Comparison of ENCODE assay signal across 21 cellular contexts in the genomic region with DNA sequence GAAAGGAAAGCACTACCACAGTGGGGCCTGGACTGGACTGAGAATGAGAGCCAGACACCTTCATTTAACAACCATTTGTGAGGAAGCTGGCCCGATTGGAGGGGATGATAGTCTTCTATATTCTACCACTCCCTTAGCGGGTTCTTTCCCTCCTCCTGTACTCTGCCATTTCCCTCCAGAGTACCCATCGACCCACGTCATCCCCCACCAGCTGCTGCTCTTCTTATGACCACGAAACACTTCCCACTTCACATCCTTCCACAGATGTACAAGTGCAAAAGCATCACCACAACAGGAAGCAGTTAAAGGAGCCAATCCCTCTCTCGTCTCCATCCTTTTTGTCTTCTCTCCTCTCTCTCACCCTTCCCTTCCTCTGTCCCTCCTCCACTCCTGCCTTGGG. TPM values are rescaled to one million over a fixed set of nuclear protein-coding genes. Genes with fewer than 3 reads are reported as not detected.
DNase-seq lines count a peak whose midpoint lies in the region; ATAC-seq and TF ChIP-seq lines count a peak whose summit lies in the region.
"Had no signal": no experiment of that assay in that cellular context is flagged by ENCODE, and none has a peak within 500 bp of the region (broad histone marks: within the 10 kb centered on the region; RNA-seq: fewer than 3 reads in every experiment).

No MANE protein-coding gene starts in this region.

- H4K20me1 ChIP-seq in GM23338 (replicated peaks; ENCODE audit: insufficient read depth), result no peaks in the 10 kb centered on the region

- POLR2A ChIA-PET in CD4-positive, alpha-beta T cell (lab: Charles Lee), result no interaction called here

- no peaks in the 10 kb centered on the region; the same call in 1 of the 2 replicates for H3K4me1 ChIP-seq in GM23338 (ENCODE audit: insufficient read depth)
- H3K4me1 ChIP-seq in uterus, result no peaks in the 10 kb centered on the region
- H3K4me1 ChIP-seq: ascending aorta, gastrocnemius medialis, lower lobe of right lung, pancreas, right lobe of liver had no signal

- H2AFZ ChIP-seq in GM23338, result 0 out of 2 replicates have a peak overlapping the region, but pooled peaks have one; percentile 52

- H3K79me2 ChIP-seq in GM23338 (replicated peaks; ENCODE audit: insufficient read depth), result no peaks in the 10 kb centered on the region

- peak; percentile 88 for ATAC-seq in CD4-positive, alpha-beta T cell (ENCODE audit: poor library complexity)
- ATAC-seq in GM23338, result no peak
- peak; percentile 70 for ATAC-seq in activated naive CD8-positive, alpha-beta T cell treated with anti-CD3 and anti-CD28 coated beads, Interleukin-2, amount 50 U/mL, for 24 hours
- ATAC-seq: esophagus mucosa, gastrocnemius medialis, lower lobe of right lung, pancreas, right lobe of liver had no signal

- H3K27ac ChIP-seq in CD4-positive, alpha-beta T cell (ENCODE audit: low read depth, low read length), result no peak overlapping the region
- H3K27ac ChIP-seq in GM23338 (ENCODE audit: low read depth), result no peak overlapping the region
- no peak overlapping the region for H3K27ac ChIP-seq in uterus
- H3K27ac ChIP-seq: ascending aorta, gastrocnemius medialis, lower lobe of right lung, pancreas, right lobe of liver had no signal

- H3F3A ChIP-seq in GM23338 (replicated peaks; ENCODE audit: low read depth), result no peaks in the 10 kb centered on the region

- no peak for TF ChIP-seq CTCF in CD4-positive, alpha-beta T cell (IDR thresholded peaks at IDR 0.05)
- TF ChIP-seq CTCF in GM23338 (conservative IDR thresholded peaks at IDR 0.05; ENCODE audit: low read depth in 2 of 2), result no peak
- TF ChIP-seq CTCF in osteocyte (IDR thresholded peaks at IDR 0.05), result no peak
- TF ChIP-seq CTCF in uterus (IDR thresholded peaks at IDR 0.05), result no peak

- CTCF ChIA-PET in CD4-positive, alpha-beta T cell (lab: Charles Lee), result no interaction called here

- DNase-seq in CD4-positive, alpha-beta T cell, result peak in 1 of 10 experiments; percentile 19
- no peak for DNase-seq in GM23338 (ENCODE audit: low spot score)
- peak; percentile 17 for DNase-seq in activated naive CD8-positive, alpha-beta T cell treated with anti-CD3 and anti-CD28 coated beads, Interleukin-2, amount 50 U/mL, for 24 hours
- no peak for DNase-seq in osteocyte (ENCODE audit: extremely low spot score, unreplicated experiment)
- DNase-seq in 8988T, result no peak
- DNase-seq in uterus, result no peak
- no peak for DNase-seq in KG1 (lab: John Stamatoyannopoulos, UW)
- DNase-seq: activated CD4-positive, alpha-beta T cell treated with anti-CD3 and anti-CD28 coated beads, Interleukin-2, amount 10 ng/mL, durations not matched to agents 24 days and 14 days; activated gamma-delta T cell; effector CD4-positive, alpha-beta T cell; EL; gastrocnemius medialis; lower lobe of right lung; MG63; NCI-H2171 treated with DMSO at 0.1 percent for 48 hours; NCI-H526 treated with DMSO at 0.1 percent for 48 hours; pancreas; right lobe of liver; trophoblast cell had no signal

- no peaks in the 10 kb centered on the region for H3K36me3 Mint-ChIP-seq in CD4-positive, alpha-beta T cell (ENCODE audit: low read depth)
- H3K36me3 Mint-ChIP-seq in GM23338 (ENCODE audit: low read depth) (no peaks in the 10 kb centered on the region), osteocyte (ENCODE audit: unreplicated experiment) (no peaks in the 10 kb centered on the region)
- no peaks in the 10 kb centered on the region for H3K36me3 Mint-ChIP-seq in activated naive CD8-positive, alpha-beta T cell treated with anti-CD3 and anti-CD28 coated beads, Interleukin-2, amount 50 U/mL, for 24 hours (ENCODE audit: low read depth)

- no peak overlapping the region for H3K27ac Mint-ChIP-seq in CD4-positive, alpha-beta T cell
- no peak overlapping the region for H3K27ac Mint-ChIP-seq in GM23338
- H3K27ac Mint-ChIP-seq in activated naive CD8-positive, alpha-beta T cell treated with anti-CD3 and anti-CD28 coated beads, Interleukin-2, amount 50 U/mL, for 24 hours, result no peak overlapping the region
- peak overlapping the region; percentile 44 for H3K27ac Mint-ChIP-seq in osteocyte (ENCODE audit: unreplicated experiment)
- H3K27ac Mint-ChIP-seq: activated CD4-positive, alpha-beta T cell treated with anti-CD3 and anti-CD28 coated beads, Interleukin-2, amount 10 ng/mL, durations not matched to agents 24 days and 14 days had no signal

- no peak for TF ChIP-seq POLR2A in uterus (IDR thresholded peaks at IDR 0.05)

- H3K4me2 ChIP-seq in GM23338, result no peak overlapping the region

- no peaks in the 10 kb centered on the region for H3K9me3 Mint-ChIP-seq in CD4-positive, alpha-beta T cell
- H3K9me3 Mint-ChIP-seq in GM23338 (no peaks in the 10 kb centered on the region), osteocyte (ENCODE audit: unreplicated experiment) (no peaks in the 10 kb centered on the region)
- no peaks in the 10 kb centered on the region for H3K9me3 Mint-ChIP-seq in activated naive CD8-positive, alpha-beta T cell treated with anti-CD3 and anti-CD28 coated beads, Interleukin-2, amount 50 U/mL, for 24 hours
- H3K9me3 Mint-ChIP-seq: activated CD4-positive, alpha-beta T cell treated with anti-CD3 and anti-CD28 coated beads, Interleukin-2, amount 10 ng/mL, durations not matched to agents 24 days and 14 days had no signal

- H3K27me3 ChIP-seq in CD4-positive, alpha-beta T cell (ENCODE audit: control insufficient read depth, insufficient read depth, low read length), result no peaks in the 10 kb centered on the region
- no peaks in the 10 kb centered on the region for H3K27me3 ChIP-seq in GM23338 (ENCODE audit: insufficient read depth)
- H3K27me3 ChIP-seq in uterus, result no peaks in the 10 kb centered on the region
- H3K27me3 ChIP-seq: ascending aorta, gastrocnemius medialis, MG63, pancreas, right lobe of liver had no signal

- no peak overlapping the region for H3K4me3 Mint-ChIP-seq in CD4-positive, alpha-beta T cell
- H3K4me3 Mint-ChIP-seq in GM23338 (no peak overlapping the region), osteocyte (ENCODE audit: unreplicated experiment) (no peak overlapping the region)
- no peak overlapping the region for H3K4me3 Mint-ChIP-seq in activated naive CD8-positive, alpha-beta T cell treated with anti-CD3 and anti-CD28 coated beads, Interleukin-2, amount 50 U/mL, for 24 hours
- H3K4me3 Mint-ChIP-seq: activated CD4-positive, alpha-beta T cell treated with anti-CD3 and anti-CD28 coated beads, Interleukin-2, amount 10 ng/mL, durations not matched to agents 24 days and 14 days had no signal

- intact Hi-C loops in CD4-positive, alpha-beta T cell (cut with DNase I, micrococcal nuclease), result no loop called here
- intact Hi-C loops in uterus (cut with DNase I; ENCODE audit: low total_unique reads), result no loop called here

- no peak overlapping the region for H3K4me3 ChIP-seq in GM23338
- H3K4me3 ChIP-seq in uterus, result no peak overlapping the region
- H3K4me3 ChIP-seq: ascending aorta, gastrocnemius medialis, lower lobe of right lung, MG63, pancreas, right lobe of liver had no signal

- H3K36me3 ChIP-seq in GM23338 (ENCODE audit: insufficient read depth) (no peaks in the 10 kb centered on the region), uterus (no peaks in the 10 kb centered on the region)
- H3K36me3 ChIP-seq: ascending aorta, gastrocnemius medialis, lower lobe of right lung, MG63, pancreas, right lobe of liver had no signal

- H3K9me2 ChIP-seq in GM23338 (ENCODE audit: insufficient read depth), result no peaks in the 10 kb centered on the region

- H3K9me3 ChIP-seq in CD4-positive, alpha-beta T cell (ENCODE audit: control insufficient read depth, low read length), result no peaks in the 10 kb centered on the region
- no peaks in the 10 kb centered on the region for H3K9me3 ChIP-seq in uterus
- H3K9me3 ChIP-seq: ascending aorta, gastrocnemius medialis, lower lobe of right lung, MG63, pancreas, right lobe of liver had no signal

- peaks cover 10% of the 10 kb centered on the region for H3K4me1 Mint-ChIP-seq in CD4-positive, alpha-beta T cell (ENCODE audit: low read depth)
- H3K4me1 Mint-ChIP-seq in GM23338, result peaks cover 2% of the 10 kb centered on the region; the same call in 1 of the 3 replicates
- H3K4me1 Mint-ChIP-seq in activated naive CD8-positive, alpha-beta T cell treated with anti-CD3 and anti-CD28 coated beads, Interleukin-2, amount 50 U/mL, for 24 hours, result peaks cover 11% of the 10 kb centered on the region
- peaks cover 19% of the 10 kb centered on the region for H3K4me1 Mint-ChIP-seq in osteocyte (ENCODE audit: unreplicated experiment)

- no peaks in the 10 kb centered on the region for H3K27me3 Mint-ChIP-seq in CD4-positive, alpha-beta T cell
- H3K27me3 Mint-ChIP-seq in GM23338 (ENCODE audit: insufficient read depth, low read depth, poor library complexity), result peaks cover 2% of the 10 kb centered on the region
- H3K27me3 Mint-ChIP-seq in activated naive CD8-positive, alpha-beta T cell treated with anti-CD3 and anti-CD28 coated beads, Interleukin-2, amount 50 U/mL, for 24 hours, result no peaks in the 10 kb centered on the region
- no peaks in the 10 kb centered on the region for H3K27me3 Mint-ChIP-seq in osteocyte (ENCODE audit: unreplicated experiment)

TF ChIP-seq in GM23338, 12 proteins besides CTCF, POLR2A, EP300 and RAD21:
- no peak for TF ChIP-seq POLR2AphosphoS5 (IDR thresholded peaks at IDR 0.05; ENCODE audit: low read depth)
- TF ChIP-seq ETS1 (IDR thresholded peaks at IDR 0.05), result no peak
- no peak for TF ChIP-seq STAT1 (IDR thresholded peaks at IDR 0.05; ENCODE audit: unreplicated experiment)

RNA-seq across cellular contexts. Expression of gene UBASH3B, which starts 18.0 kb away (rescaled TPM):
- 10 to 100 TPM; 24.5 to 28.6 TPM for total RNA-seq in CD4-positive, alpha-beta T cell
- 12.0 and 17.2 TPM in 2 replicates for total RNA-seq in GM23338 (2014; rRNA removed; shearing (Covaris generic))
- polyA plus RNA-seq in GM23338 (2016; fragmentation: Nextera tagmentation; extraction: Ambion mirVana), result 2.1 and 2.6 TPM in 2 replicates
- total RNA-seq in osteocyte (40.9 and 43.5 TPM in 2 replicates), uterus (1 to 10 TPM in 2 of 4 donors, under 1 TPM in 2; under 0.01 to 5.8 (median 2.0) TPM)
